ENCODE assay signal across 16 cellular contexts in genomic region chr9:89025538-89025937, GRCh38. TPM values are rescaled to one million over a fixed set of nuclear protein-coding genes. Genes with fewer than 3 reads are reported as not detected.
DNase-seq lines count a peak whose midpoint lies in the region; ATAC-seq and TF ChIP-seq lines count a peak whose summit lies in the region.
"Had no signal": no experiment of that assay in that cellular context is flagged by ENCODE, and none has a peak within 500 bp of the region (broad histone marks: within the 10 kb centered on the region; RNA-seq: fewer than 3 reads in every experiment).

No MANE protein-coding gene starts in this region.

- H3K27ac ChIP-seq in liver (ENCODE audit: low read depth in 1 of 2, low read length in 2 of 2) (no peak overlapping the region), right lobe of liver (no peak overlapping the region), vagina (peak overlapping the region; percentile 92)

- no peak for TF ChIP-seq RAD21 in liver (IDR thresholded peaks at IDR 0.05)

- no peaks in the 10 kb centered on the region for H3K4me1 ChIP-seq in liver (ENCODE audit: control insufficient read depth in 4 of 4, insufficient read depth in 4 of 4, low read length in 3 of 4)
- H3K4me1 ChIP-seq in right lobe of liver, result no peaks in the 10 kb centered on the region
- H3K4me1 ChIP-seq in vagina, result peaks cover 37% of the 10 kb centered on the region

- intact Hi-C loops in right lobe of liver (cut with DNase I) (no loop called here), sciatic nerve (cut with DNase I) (no loop called here), vagina (cut with DNase I) (loop anchor here (10.0 kb wide), 1 partner anchor 149 kb away; the partner anchor contains the start of gene SHC3)

- peaks cover 0 to 12% (median 3%) of the 10 kb centered on the region in 4 donors for H3K9me3 ChIP-seq in liver (ENCODE audit: control insufficient read depth in 4 of 4, low read length in 3 of 4)
- peaks cover 0 to 5% (median 2%) of the 10 kb centered on the region in 4 donors for H3K9me3 ChIP-seq in right lobe of liver
- peaks cover 4% of the 10 kb centered on the region for H3K9me3 ChIP-seq in vagina

- TF ChIP-seq POLR2A in right lobe of liver (IDR thresholded peaks at IDR 0.05) (no peak), vagina (IDR thresholded peaks at IDR 0.05) (no peak)

- TF ChIP-seq CTCF in liver (IDR thresholded peaks at IDR 0.05; ENCODE audit: low read depth, low read length, missing input control) (no peak), right lobe of liver (IDR thresholded peaks at IDR 0.05) (no peak), fibroblast of the aortic adventitia (IDR thresholded peaks at IDR 0.05; ENCODE audit: insufficient read depth, low read length) (no peak), vagina (IDR thresholded peaks at IDR 0.05) (no peak)

- H3K27me3 ChIP-seq in liver (ENCODE audit: control insufficient read depth in 4 of 4, insufficient read depth in 4 of 4, low read length in 3 of 4) (no peaks in the 10 kb centered on the region), right lobe of liver (no peaks in the 10 kb centered on the region), vagina (no peaks in the 10 kb centered on the region)

- no peak overlapping the region for H3K4me3 ChIP-seq in liver (ENCODE audit: low read depth in 1 of 3, low read length in 3 of 3)
- no peak overlapping the region for H3K4me3 ChIP-seq in right lobe of liver
- no peak overlapping the region for H3K4me3 ChIP-seq in fibroblast of the aortic adventitia (ENCODE audit: low read depth, low read length)
- H3K4me3 ChIP-seq in vagina, result no peak overlapping the region

- ATAC-seq in right lobe of liver, result no peak
- ATAC-seq in sciatic nerve, result peak; percentile 54
- ATAC-seq in GM18868 (IDR thresholded peaks at IDR 0.05; ENCODE audit: unreplicated experiment), result no peak
- no peak for ATAC-seq in HG03139 (IDR thresholded peaks at IDR 0.05; ENCODE audit: unreplicated experiment)

- H3K36me3 ChIP-seq in liver (ENCODE audit: control insufficient read depth in 4 of 4, insufficient read depth in 3 of 4, low read depth in 1 of 4, low read length in 3 of 4) (no peaks in the 10 kb centered on the region), right lobe of liver (no peaks in the 10 kb centered on the region), vagina (no peaks in the 10 kb centered on the region)

- DNase-seq in right lobe of liver (no peak), fibroblast of the aortic adventitia (ENCODE audit: low read depth) (peak; percentile 61), sciatic nerve (ENCODE audit: low spot score) (no peak), vagina (ENCODE audit: extremely low spot score in 2 of 2) (no peak), NCI-H2081 (lab: John Stamatoyannopoulos, UW) (no peak)
- DNase-seq: 8988T; C1 segment of cervical spinal cord; CD4-positive, alpha-beta T cell; DND-41; GDM1; HCEC 1CT; HFFc6 had no signal

- no peak overlapping the region for H3K9ac ChIP-seq in liver (ENCODE audit: low read depth in 1 of 2, low read length in 2 of 2)

TF ChIP-seq in liver, 16 proteins besides CTCF, POLR2A, EP300 and RAD21:
- TF ChIP-seq SP1 (IDR thresholded peaks at IDR 0.05) (peak; percentile 24), HNF4G (IDR thresholded peaks at IDR 0.05) (no peak), RXRA (IDR thresholded peaks at IDR 0.05) (peak in 1 of 2 donors; percentile 37), NR2F2 (IDR thresholded peaks at IDR 0.05) (peak; percentile 90)

RNA-seq across cellular contexts. Expression of gene S1PR3, which starts 34.3 kb away (rescaled TPM):
- total RNA-seq in liver (1 to 10 TPM; 2.9 to 4.5 TPM), right lobe of liver (1 to 10 TPM; 1.0 to 9.5 (median 5.0) TPM), fibroblast of the aortic adventitia (ENCODE audit: low replicate concordance) (12.8 and 31.1 TPM in 2 replicates), sciatic nerve (16.9 TPM), vagina (39.3 TPM)
- polyA plus RNA-seq in liver, result 1 to 10 TPM; 1.4 to 2.9 TPM
- total RNA-seq: B cell had no signal
